1 cellular context compared by ENCODE assay signal in the genomic region with DNA sequence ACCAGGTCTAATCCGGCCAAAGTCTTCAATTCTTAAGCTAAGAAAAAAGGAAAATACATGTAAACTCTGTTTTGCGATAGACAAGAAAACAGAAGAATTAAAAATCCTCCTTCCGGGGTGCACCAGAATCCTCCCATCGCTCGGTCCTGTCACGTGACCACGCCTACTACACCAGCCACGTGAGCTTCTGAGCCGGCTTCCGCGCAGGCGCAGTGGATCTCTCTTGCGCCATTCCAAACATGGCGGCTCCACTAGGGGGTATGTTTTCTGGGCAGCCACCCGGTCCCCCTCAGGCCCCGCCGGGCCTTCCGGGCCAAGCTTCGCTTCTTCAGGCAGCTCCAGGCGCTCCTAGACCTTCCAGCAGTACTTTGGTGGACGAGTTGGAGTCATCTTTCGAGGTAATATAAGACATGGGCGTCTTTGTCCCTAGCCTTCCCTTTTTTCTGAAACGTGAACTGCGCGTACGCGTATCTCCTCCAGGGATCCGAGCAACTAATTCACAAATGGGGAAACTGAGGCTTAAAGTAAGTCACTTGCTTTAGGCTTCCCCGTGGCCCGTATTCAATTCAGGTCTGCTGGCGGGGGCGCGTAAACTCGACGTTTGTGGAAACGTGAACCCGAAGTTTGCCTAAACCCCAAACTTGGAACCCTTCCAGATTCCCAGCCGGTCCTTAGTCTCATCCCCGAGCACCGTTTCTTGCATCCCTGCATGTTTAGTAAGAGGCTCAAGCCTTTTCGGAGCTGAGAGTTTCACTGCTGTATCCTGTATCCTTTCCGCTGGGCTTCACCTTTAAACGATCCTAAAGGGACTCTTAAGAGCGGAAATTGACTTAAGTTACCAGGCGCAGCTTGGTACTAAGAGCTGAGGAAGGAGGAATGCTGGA.
A peak's percentile ranks its signal among the peaks of the same experiment; 100 is the strongest.
TF ChIP-seq lines count a peak whose summit lies in the region.

A gene with protein sequence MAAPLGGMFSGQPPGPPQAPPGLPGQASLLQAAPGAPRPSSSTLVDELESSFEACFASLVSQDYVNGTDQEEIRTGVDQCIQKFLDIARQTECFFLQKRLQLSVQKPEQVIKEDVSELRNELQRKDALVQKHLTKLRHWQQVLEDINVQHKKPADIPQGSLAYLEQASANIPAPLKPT (plus strand): TSS at position 226 of the 884 bp plus-strand sequence. CDS start 14 bp downstream, at position 240.

TF ChIP-seq in K562, 482 proteins besides CTCF, POLR2A, EP300 and RAD21 (continued from another document and continues in another):
- TF ChIP-seq, protein P1, sequence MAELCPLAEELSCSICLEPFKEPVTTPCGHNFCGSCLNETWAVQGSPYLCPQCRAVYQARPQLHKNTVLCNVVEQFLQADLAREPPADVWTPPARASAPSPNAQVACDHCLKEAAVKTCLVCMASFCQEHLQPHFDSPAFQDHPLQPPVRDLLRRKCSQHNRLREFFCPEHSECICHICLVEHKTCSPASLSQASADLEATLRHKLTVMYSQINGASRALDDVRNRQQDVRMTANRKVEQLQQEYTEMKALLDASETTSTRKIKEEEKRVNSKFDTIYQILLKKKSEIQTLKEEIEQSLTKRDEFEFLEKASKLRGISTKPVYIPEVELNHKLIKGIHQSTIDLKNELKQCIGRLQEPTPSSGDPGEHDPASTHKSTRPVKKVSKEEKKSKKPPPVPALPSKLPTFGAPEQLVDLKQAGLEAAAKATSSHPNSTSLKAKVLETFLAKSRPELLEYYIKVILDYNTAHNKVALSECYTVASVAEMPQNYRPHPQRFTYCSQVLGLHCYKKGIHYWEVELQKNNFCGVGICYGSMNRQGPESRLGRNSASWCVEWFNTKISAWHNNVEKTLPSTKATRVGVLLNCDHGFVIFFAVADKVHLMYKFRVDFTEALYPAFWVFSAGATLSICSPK (IDR thresholded peaks at IDR 0.05; ENCODE audit: borderline replicate concordance) = no peak
- TF ChIP-seq ZNF583 (CRISPR knock-in tag; IDR thresholded peaks at IDR 0.05) = no peak
- TF ChIP-seq, protein P2, sequence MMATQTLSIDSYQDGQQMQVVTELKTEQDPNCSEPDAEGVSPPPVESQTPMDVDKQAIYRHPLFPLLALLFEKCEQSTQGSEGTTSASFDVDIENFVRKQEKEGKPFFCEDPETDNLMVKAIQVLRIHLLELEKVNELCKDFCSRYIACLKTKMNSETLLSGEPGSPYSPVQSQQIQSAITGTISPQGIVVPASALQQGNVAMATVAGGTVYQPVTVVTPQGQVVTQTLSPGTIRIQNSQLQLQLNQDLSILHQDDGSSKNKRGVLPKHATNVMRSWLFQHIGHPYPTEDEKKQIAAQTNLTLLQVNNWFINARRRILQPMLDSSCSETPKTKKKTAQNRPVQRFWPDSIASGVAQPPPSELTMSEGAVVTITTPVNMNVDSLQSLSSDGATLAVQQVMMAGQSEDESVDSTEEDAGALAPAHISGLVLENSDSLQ (IDR thresholded peaks at IDR 0.05) = no peak
- no peak for TF ChIP-seq ZBTB8A (IDR thresholded peaks at IDR 0.05; ENCODE audit: partially characterized antibody)
- TF ChIP-seq ZBTB17 (CRISPR knock-in tag; IDR thresholded peaks at IDR 0.05) = no peak
- TF ChIP-seq, protein P3, sequence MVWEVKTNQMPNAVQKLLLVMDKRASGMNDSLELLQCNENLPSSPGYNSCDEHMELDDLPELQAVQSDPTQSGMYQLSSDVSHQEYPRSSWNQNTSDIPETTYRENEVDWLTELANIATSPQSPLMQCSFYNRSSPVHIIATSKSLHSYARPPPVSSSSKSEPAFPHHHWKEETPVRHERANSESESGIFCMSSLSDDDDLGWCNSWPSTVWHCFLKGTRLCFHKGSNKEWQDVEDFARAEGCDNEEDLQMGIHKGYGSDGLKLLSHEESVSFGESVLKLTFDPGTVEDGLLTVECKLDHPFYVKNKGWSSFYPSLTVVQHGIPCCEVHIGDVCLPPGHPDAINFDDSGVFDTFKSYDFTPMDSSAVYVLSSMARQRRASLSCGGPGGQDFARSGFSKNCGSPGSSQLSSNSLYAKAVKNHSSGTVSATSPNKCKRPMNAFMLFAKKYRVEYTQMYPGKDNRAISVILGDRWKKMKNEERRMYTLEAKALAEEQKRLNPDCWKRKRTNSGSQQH (CRISPR knock-in tag; IDR thresholded peaks at IDR 0.05) = no peak
- TF ChIP-seq, protein P4, sequence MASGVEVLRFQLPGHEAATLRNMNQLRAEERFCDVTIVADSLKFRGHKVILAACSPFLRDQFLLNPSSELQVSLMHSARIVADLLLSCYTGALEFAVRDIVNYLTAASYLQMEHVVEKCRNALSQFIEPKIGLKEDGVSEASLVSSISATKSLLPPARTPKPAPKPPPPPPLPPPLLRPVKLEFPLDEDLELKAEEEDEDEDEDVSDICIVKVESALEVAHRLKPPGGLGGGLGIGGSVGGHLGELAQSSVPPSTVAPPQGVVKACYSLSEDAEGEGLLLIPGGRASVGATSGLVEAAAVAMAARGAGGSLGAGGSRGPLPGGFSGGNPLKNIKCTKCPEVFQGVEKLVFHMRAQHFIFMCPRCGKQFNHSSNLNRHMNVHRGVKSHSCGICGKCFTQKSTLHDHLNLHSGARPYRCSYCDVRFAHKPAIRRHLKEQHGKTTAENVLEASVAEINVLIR (CRISPR knock-in tag; IDR thresholded peaks at IDR 0.05) = 0 out of 2 replicates have a peak, but pooled peaks have one; percentile 21
- no peak for TF ChIP-seq BMI1 (IDR thresholded peaks at IDR 0.05; ENCODE audit: low read length)
- peak; percentile 74 for TF ChIP-seq ZFX (CRISPR knock-in tag; IDR thresholded peaks at IDR 0.05)
- TF ChIP-seq, protein P5, sequence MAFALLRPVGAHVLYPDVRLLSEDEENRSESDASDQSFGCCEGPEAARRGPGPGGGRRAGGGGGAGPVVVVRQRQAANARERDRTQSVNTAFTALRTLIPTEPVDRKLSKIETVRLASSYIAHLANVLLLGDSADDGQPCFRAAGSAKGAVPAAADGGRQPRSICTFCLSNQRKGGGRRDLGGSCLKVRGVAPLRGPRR (CRISPR knock-in tag; IDR thresholded peaks at IDR 0.05) = no peak
- TF ChIP-seq SMAD4 (CRISPR knock-in tag; conservative IDR thresholded peaks at IDR 0.05) = peak; percentile 21; the same call in 1 of the 2 replicates
- no peak for TF ChIP-seq NUFIP1 (IDR thresholded peaks at IDR 0.05; ENCODE audit: partially characterized antibody)
- TF ChIP-seq MTA3 (IDR thresholded peaks at IDR 0.05; ENCODE audit: borderline replicate concordance) = no peak
- TF ChIP-seq, protein P6, sequence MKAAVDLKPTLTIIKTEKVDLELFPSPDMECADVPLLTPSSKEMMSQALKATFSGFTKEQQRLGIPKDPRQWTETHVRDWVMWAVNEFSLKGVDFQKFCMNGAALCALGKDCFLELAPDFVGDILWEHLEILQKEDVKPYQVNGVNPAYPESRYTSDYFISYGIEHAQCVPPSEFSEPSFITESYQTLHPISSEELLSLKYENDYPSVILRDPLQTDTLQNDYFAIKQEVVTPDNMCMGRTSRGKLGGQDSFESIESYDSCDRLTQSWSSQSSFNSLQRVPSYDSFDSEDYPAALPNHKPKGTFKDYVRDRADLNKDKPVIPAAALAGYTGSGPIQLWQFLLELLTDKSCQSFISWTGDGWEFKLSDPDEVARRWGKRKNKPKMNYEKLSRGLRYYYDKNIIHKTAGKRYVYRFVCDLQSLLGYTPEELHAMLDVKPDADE (conservative IDR thresholded peaks at IDR 0.05; ENCODE audit: control insufficient read depth, low read depth, low read length) = peak; percentile 56; the same call in 1 of the 2 replicates
- no peak; the same call in 1 of the 2 replicates for TF ChIP-seq NCOR1 (IDR thresholded peaks at IDR 0.05)
- TF ChIP-seq, protein P7, sequence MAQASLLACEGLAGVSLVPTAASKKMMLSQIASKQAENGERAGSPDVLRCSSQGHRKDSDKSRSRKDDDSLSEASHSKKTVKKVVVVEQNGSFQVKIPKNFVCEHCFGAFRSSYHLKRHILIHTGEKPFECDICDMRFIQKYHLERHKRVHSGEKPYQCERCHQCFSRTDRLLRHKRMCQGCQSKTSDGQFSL (CRISPR knock-in tag; IDR thresholded peaks at IDR 0.05) = no peak
- TF ChIP-seq, protein P7 (tag; IDR thresholded peaks at IDR 0.05) = no peak
- TF ChIP-seq, protein P8, sequence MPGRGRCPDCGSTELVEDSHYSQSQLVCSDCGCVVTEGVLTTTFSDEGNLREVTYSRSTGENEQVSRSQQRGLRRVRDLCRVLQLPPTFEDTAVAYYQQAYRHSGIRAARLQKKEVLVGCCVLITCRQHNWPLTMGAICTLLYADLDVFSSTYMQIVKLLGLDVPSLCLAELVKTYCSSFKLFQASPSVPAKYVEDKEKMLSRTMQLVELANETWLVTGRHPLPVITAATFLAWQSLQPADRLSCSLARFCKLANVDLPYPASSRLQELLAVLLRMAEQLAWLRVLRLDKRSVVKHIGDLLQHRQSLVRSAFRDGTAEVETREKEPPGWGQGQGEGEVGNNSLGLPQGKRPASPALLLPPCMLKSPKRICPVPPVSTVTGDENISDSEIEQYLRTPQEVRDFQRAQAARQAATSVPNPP (IDR thresholded peaks at IDR 0.05; ENCODE audit: borderline replicate concordance, insufficient read depth, insufficient read length) = no peak
- no peak for TF ChIP-seq PCBP1 (IDR thresholded peaks at IDR 0.05; ENCODE audit: low read depth, low read length, poor library complexity, severe bottlenecking)
- TF ChIP-seq, protein P9, sequence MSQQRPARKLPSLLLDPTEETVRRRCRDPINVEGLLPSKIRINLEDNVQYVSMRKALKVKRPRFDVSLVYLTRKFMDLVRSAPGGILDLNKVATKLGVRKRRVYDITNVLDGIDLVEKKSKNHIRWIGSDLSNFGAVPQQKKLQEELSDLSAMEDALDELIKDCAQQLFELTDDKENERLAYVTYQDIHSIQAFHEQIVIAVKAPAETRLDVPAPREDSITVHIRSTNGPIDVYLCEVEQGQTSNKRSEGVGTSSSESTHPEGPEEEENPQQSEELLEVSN (IDR thresholded peaks at IDR 0.05; ENCODE audit: borderline replicate concordance in 1 of 2, extremely low read depth in 1 of 2, insufficient read depth in 1 of 2, insufficient read length in 1 of 2, low read depth in 1 of 2, low read length in 1 of 2, poor library complexity in 1 of 2, severe bottlenecking in 1 of 2) = no peak
- no peak for TF ChIP-seq EWSR1 (IDR thresholded peaks at IDR 0.05; ENCODE audit: borderline replicate concordance, low read depth, partially characterized antibody)
- no peak for TF ChIP-seq ZNF764 (CRISPR knock-in tag; IDR thresholded peaks at IDR 0.05; ENCODE audit: low read depth)
- TF ChIP-seq THRAP3 (IDR thresholded peaks at IDR 0.05; ENCODE audit: borderline replicate concordance) = no peak
- TF ChIP-seq FOXA3 (CRISPR knock-in tag; conservative IDR thresholded peaks at IDR 0.05 in 1 of 2, IDR thresholded peaks at IDR 0.05 in 1 of 2) = no peak
- TF ChIP-seq CBFB (CRISPR knock-in tag; IDR thresholded peaks at IDR 0.05) = no peak
- no peak for TF ChIP-seq ZBTB7A (IDR thresholded peaks at IDR 0.05; ENCODE audit: borderline replicate concordance, control insufficient read depth, low read depth, low read length)
- peak; percentile 97 for TF ChIP-seq PHF8 (IDR thresholded peaks at IDR 0.05; ENCODE audit: borderline replicate concordance, low read length)
- TF ChIP-seq TARDBP (IDR thresholded peaks at IDR 0.05) = no peak
- no peak for TF ChIP-seq MAFG (tag; conservative IDR thresholded peaks at IDR 0.05)
- TF ChIP-seq, protein P10, sequence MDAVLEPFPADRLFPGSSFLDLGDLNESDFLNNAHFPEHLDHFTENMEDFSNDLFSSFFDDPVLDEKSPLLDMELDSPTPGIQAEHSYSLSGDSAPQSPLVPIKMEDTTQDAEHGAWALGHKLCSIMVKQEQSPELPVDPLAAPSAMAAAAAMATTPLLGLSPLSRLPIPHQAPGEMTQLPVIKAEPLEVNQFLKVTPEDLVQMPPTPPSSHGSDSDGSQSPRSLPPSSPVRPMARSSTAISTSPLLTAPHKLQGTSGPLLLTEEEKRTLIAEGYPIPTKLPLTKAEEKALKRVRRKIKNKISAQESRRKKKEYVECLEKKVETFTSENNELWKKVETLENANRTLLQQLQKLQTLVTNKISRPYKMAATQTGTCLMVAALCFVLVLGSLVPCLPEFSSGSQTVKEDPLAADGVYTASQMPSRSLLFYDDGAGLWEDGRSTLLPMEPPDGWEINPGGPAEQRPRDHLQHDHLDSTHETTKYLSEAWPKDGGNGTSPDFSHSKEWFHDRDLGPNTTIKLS (IDR thresholded peaks at IDR 0.05; ENCODE audit: borderline replicate concordance, low read depth) = no peak
- TF ChIP-seq MEIS2 (IDR thresholded peaks at IDR 0.05; ENCODE audit: partially characterized antibody) = peak; percentile 70
- TF ChIP-seq, protein P11, sequence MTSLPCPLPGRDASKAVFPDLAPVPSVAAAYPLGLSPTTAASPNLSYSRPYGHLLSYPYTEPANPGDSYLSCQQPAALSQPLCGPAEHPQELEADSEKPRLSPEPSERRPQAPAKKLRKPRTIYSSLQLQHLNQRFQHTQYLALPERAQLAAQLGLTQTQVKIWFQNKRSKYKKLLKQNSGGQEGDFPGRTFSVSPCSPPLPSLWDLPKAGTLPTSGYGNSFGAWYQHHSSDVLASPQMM (CRISPR knock-in tag; IDR thresholded peaks at IDR 0.05) = no peak
- no peak for TF ChIP-seq ZKSCAN8 (CRISPR knock-in tag; IDR thresholded peaks at IDR 0.05)
- TF ChIP-seq, protein P12, sequence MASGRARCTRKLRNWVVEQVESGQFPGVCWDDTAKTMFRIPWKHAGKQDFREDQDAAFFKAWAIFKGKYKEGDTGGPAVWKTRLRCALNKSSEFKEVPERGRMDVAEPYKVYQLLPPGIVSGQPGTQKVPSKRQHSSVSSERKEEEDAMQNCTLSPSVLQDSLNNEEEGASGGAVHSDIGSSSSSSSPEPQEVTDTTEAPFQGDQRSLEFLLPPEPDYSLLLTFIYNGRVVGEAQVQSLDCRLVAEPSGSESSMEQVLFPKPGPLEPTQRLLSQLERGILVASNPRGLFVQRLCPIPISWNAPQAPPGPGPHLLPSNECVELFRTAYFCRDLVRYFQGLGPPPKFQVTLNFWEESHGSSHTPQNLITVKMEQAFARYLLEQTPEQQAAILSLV (tag; IDR thresholded peaks at IDR 0.05) = 0 out of 2 replicates have a peak, but pooled peaks have one; percentile 24
- TF ChIP-seq PRMT5 (CRISPR knock-in tag; IDR thresholded peaks at IDR 0.05) = no peak
- no peak; the same call in 1 of the 2 replicates for TF ChIP-seq DMBX1 (CRISPR knock-in tag; IDR thresholded peaks at IDR 0.05; ENCODE audit: borderline replicate concordance)
- TF ChIP-seq HIVEP1 (CRISPR knock-in tag; IDR thresholded peaks at IDR 0.05) = no peak
- peak; percentile 74 to 98 (median 97) for TF ChIP-seq YY1 (IDR thresholded peaks at IDR 0.05; ENCODE audit: borderline replicate concordance in 1 of 3, control insufficient read depth in 1 of 3, extremely low read depth in 1 of 3, insufficient read depth in 3 of 3, insufficient read length in 1 of 3, insufficient replicate concordance in 2 of 3, low read depth in 1 of 3, low read length in 2 of 3)
- TF ChIP-seq CBX8 (IDR thresholded peaks at IDR 0.05; ENCODE audit: borderline replicate concordance, extremely low read depth, low read depth, low read length, poor library complexity, severe bottlenecking) = no peak
- no peak for TF ChIP-seq NFXL1 (CRISPR knock-in tag; IDR thresholded peaks at IDR 0.05)
